Comparison of ENCODE assay signal across 1 cellular context in the genomic region with DNA sequence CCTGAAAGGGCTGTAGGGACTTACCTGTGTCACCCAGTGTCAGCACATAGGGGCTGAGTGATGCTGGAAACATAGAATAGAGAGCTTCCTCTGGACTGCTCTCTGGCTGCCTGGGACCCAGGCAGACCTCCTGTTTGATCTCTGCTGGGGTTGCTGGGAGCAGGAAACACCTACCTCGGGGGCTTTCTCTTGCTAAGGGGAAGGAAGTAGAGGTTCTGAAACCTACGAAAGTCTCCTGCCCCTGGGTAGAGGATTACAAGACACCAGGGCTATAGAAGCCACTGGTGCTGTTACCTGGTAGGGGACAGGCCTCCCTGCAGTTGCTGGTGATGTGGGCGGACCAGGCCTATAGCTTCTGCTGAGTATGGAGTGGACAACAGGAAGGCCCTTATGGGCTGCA.
A peak's percentile ranks its signal among the peaks of the same experiment; 100 is the strongest.
TF ChIP-seq lines count a peak whose summit lies in the region.

No MANE protein-coding gene starts in this region.

TF ChIP-seq in GM12878, 131 proteins besides CTCF, POLR2A, EP300 and RAD21 (continued from another document):
- TF ChIP-seq ETV6 (conservative IDR thresholded peaks at IDR 0.05 in 1 of 2, IDR thresholded peaks at IDR 0.05 in 1 of 2; ENCODE audit: borderline replicate concordance in 1 of 2, low read depth in 1 of 2) (peak in 1 of 2 experiments; percentile 48; a peak in 1 of 4 replicates), WRNIP1 (IDR thresholded peaks at IDR 0.05; ENCODE audit: borderline replicate concordance, low read depth, low read length) (no peak)
TF ChIP-seq in GM12878: peak in this region for 1.
